ENCODE assay signal across 8 cellular contexts in genomic region chr12:92143280-92143679, GRCh38. TPM values are rescaled to one million over a fixed set of nuclear protein-coding genes. Genes with fewer than 3 reads are reported as not detected.
DNase-seq lines count a peak whose midpoint lies in the region; ATAC-seq and TF ChIP-seq lines count a peak whose summit lies in the region.

No MANE protein-coding gene starts in this region.

- TF ChIP-seq POLR2A in GM19193 (IDR thresholded peaks at IDR 0.05; ENCODE audit: extremely low read depth, insufficient read depth, insufficient read length) = peak; percentile 47
- no peak for TF ChIP-seq POLR2A in gastrocnemius medialis (IDR thresholded peaks at IDR 0.05)

- peak overlapping the region; percentile 60; the same call in 1 of the 2 replicates for H3K27ac ChIP-seq in SU-DHL-6 (ENCODE audit: low read depth, low read length)
- peak overlapping the region; percentile 97 to 99 (median 98) for H3K27ac ChIP-seq in gastrocnemius medialis

- H3K27me3 ChIP-seq in SU-DHL-6 (ENCODE audit: low read length) (no peaks in the 10 kb centered on the region), gastrocnemius medialis (no peaks in the 10 kb centered on the region)

- ATAC-seq in gastrocnemius medialis (no peak), HG03460 (IDR thresholded peaks at IDR 0.05; ENCODE audit: unreplicated experiment) (no peak), sciatic nerve (no peak)

- H3K4me3 ChIP-seq in SU-DHL-6 (ENCODE audit: insufficient read depth, low read length, poor library complexity, severe bottlenecking) (peak overlapping the region; percentile 87), fibroblast of the aortic adventitia (ENCODE audit: low read depth, low read length) (peak overlapping the region; percentile 92), gastrocnemius medialis (peak overlapping the region; percentile 89 to 98 (median 94))

- DNase-seq in fibroblast of the aortic adventitia (ENCODE audit: low read depth) (peak; percentile 16), gastrocnemius medialis (no peak), sciatic nerve (ENCODE audit: low spot score) (no peak), head of caudate nucleus (no peak), HuH-7 (ENCODE audit: low spot score) (no peak)

- in situ Hi-C loops in gastrocnemius medialis (cut with MboI; ENCODE audit: low sequenced_read_pairs in 4 of 4) = loop anchor here in 3 of 4 donors (10.0 to 25.0 kb wide), 3 partner anchors 331 to 422 kb away; no protein-coding TSS in a partner anchor

- intact Hi-C loops in gastrocnemius medialis (cut with DNase I; ENCODE audit: low total_unique reads) (loop anchor here (5.0 to 10.0 kb wide), 5 partner anchors 66 to 568 kb away; no protein-coding TSS in a partner anchor), sciatic nerve (cut with DNase I) (loop anchor here (10.0 kb wide), 1 partner anchor 362 kb away; no protein-coding TSS in a partner anchor), head of caudate nucleus (cut with DNase I) (loop anchor here (10.0 kb wide), 3 partner anchors 142 to 432 kb away; no protein-coding TSS in a partner anchor)

- TF ChIP-seq CTCF in SU-DHL-6 (IDR thresholded peaks at IDR 0.05; ENCODE audit: insufficient read depth, low read length, poor library complexity, severe bottlenecking) = no peak
- no peak for TF ChIP-seq CTCF in fibroblast of the aortic adventitia (IDR thresholded peaks at IDR 0.05; ENCODE audit: insufficient read depth, low read length)
- no peak for TF ChIP-seq CTCF in gastrocnemius medialis (IDR thresholded peaks at IDR 0.05 in 4 of 5, conservative IDR thresholded peaks at IDR 0.05 in 1 of 5)

- H3K79me2 ChIP-seq in SU-DHL-6 (ENCODE audit: insufficient read depth, low read length) = peaks cover 77% of the 10 kb centered on the region

- no peak overlapping the region for H2AFZ ChIP-seq in SU-DHL-6 (ENCODE audit: low read depth, low read length, severe bottlenecking)

- H3K9ac ChIP-seq in SU-DHL-6 (ENCODE audit: low read length) = peak overlapping the region; percentile 76

- H3K9me3 ChIP-seq in SU-DHL-6 (ENCODE audit: insufficient read depth, low read length) (no peaks in the 10 kb centered on the region), gastrocnemius medialis (no peaks in the 10 kb centered on the region)

- H3K9me2 ChIP-seq in SU-DHL-6 (replicated peaks; ENCODE audit: insufficient read depth, low read length) = no peaks in the 10 kb centered on the region

- peaks cover 52% of the 10 kb centered on the region for H4K20me1 ChIP-seq in SU-DHL-6 (ENCODE audit: low read depth, low read length)

- peaks cover 35 to 46% of the 10 kb centered on the region in 2 donors for H3K4me1 ChIP-seq in gastrocnemius medialis

- H3K4me2 ChIP-seq in SU-DHL-6 (ENCODE audit: low read depth, low read length, poor library complexity, severe bottlenecking) = peak overlapping the region; percentile 95

- H3F3A ChIP-seq in SU-DHL-6 (ENCODE audit: insufficient read depth) = peaks cover 31% of the 10 kb centered on the region

- H3K36me3 ChIP-seq in SU-DHL-6 (ENCODE audit: low read length) = peaks cover 38% of the 10 kb centered on the region
- H3K36me3 ChIP-seq in gastrocnemius medialis = peaks cover 0 to 24% of the 10 kb centered on the region in 2 donors

RNA-seq across cellular contexts. Expression of gene BTG1, which starts 2.4 kb away (rescaled TPM):
- total RNA-seq in fibroblast of the aortic adventitia (ENCODE audit: low replicate concordance) = 10.5 and 16.8 TPM in 2 replicates
- 10 to 100 TPM; 12.5 to 33.1 (median 16.5) TPM for total RNA-seq in gastrocnemius medialis
- total RNA-seq in sciatic nerve = 144 TPM
